8 cellular contexts compared by ENCODE assay signal in genomic region chr10:48604408-48605263, GRCh38. TPM values are rescaled to one million over a fixed set of nuclear protein-coding genes. Genes with fewer than 3 reads are reported as not detected.
DNase-seq lines count a peak whose midpoint lies in the region; ATAC-seq and TF ChIP-seq lines count a peak whose summit lies in the region.

TSS of gene ARHGAP22 (minus strand) at chr10:48605073. CDS start at chr10:48604796, 277 bp downstream.

- no peaks in the 10 kb centered on the region for H3K9me3 ChIP-seq in spleen

- DNase-seq in GM13977 (ENCODE audit: low spot score) (peak; percentile 64), cerebellum (ENCODE audit: low spot score) (peak; percentile 84), kidney epithelial cell (ENCODE audit: low read depth) (no peak), spleen (no peak), NCI-H510A treated with DMSO at 0.1 percent for 48 hours (lab: John Stamatoyannopoulos, UW) (no peak), GF-D8 (lab: John Stamatoyannopoulos, UW) (no peak)

- H3K4me3 Mint-ChIP-seq in IgD-negative memory B cell, result peak within 1 kb of the TSS; percentile 17 to 95 (median 84)

- TF ChIP-seq CTCF in GM13977 (IDR thresholded peaks at IDR 0.05; ENCODE audit: extremely low read depth, insufficient read depth, missing control alignments), result no peak
- no peak for TF ChIP-seq CTCF in kidney epithelial cell (IDR thresholded peaks at IDR 0.05; ENCODE audit: insufficient read depth, low read length, poor library complexity, severe bottlenecking)
- TF ChIP-seq CTCF in spleen (IDR thresholded peaks at IDR 0.05 in 8 of 11, conservative IDR thresholded peaks at IDR 0.05 in 3 of 11), result no peak

- no peak within 1 kb of the TSS for H3K27ac ChIP-seq in spleen

- H3K27me3 ChIP-seq in kidney epithelial cell (ENCODE audit: control insufficient read depth, insufficient read depth, low read length), result no peaks in the 10 kb centered on the region
- H3K27me3 ChIP-seq in spleen (replicated peaks in 1 of 7), result peaks cover 0 to 52% (median 17%) of the 10 kb centered on the region in 7 donors

- H3K4me1 Mint-ChIP-seq in IgD-negative memory B cell, result peaks cover 0 to 14% (median 9%) of the 10 kb centered on the region in 3 donors

- in situ Hi-C loops in GM13977 (cut with MboI; ENCODE audit: low pct_unique_long_range_greater_than_20kb, low sequenced_read_pairs, unreplicated experiment), result no loop called here

- no peak within 1 kb of the TSS for H3K27ac Mint-ChIP-seq in IgD-negative memory B cell

- peak within 1 kb of the TSS; percentile 62 for H3K4me3 ChIP-seq in kidney epithelial cell (ENCODE audit: low read depth, low read length)
- peak within 1 kb of the TSS; percentile 14 to 69 (median 38) for H3K4me3 ChIP-seq in spleen

- ATAC-seq in HG03280 (IDR thresholded peaks at IDR 0.05; ENCODE audit: unreplicated experiment), result no peak

- intact Hi-C loops in spleen (cut with DNase I; ENCODE audit: low total_unique reads), result no loop called here

- 9 to 15% (median 12%) methylated on average over 36 to 56 of the region's 56 CpGs for WGBS in spleen, 5 donors

- TF ChIP-seq POLR2A in spleen (IDR thresholded peaks at IDR 0.05), result no peak

- H3K9me3 Mint-ChIP-seq in IgD-negative memory B cell, result no peaks in the 10 kb centered on the region

- no peaks in the 10 kb centered on the region for H3K36me3 Mint-ChIP-seq in IgD-negative memory B cell

- H3K4me1 ChIP-seq in spleen, result peaks cover 8 to 47% (median 20%) of the 10 kb centered on the region in 6 donors

- no peaks in the 10 kb centered on the region for H3K36me3 ChIP-seq in kidney epithelial cell (ENCODE audit: control insufficient read depth, insufficient read depth, low read length)
- H3K36me3 ChIP-seq in spleen, result no peaks in the 10 kb centered on the region

- H3K27me3 Mint-ChIP-seq in IgD-negative memory B cell, result peaks cover 11% of the 10 kb centered on the region

RNA-seq across cellular contexts. Expression of gene ARHGAP22, which starts in this region (rescaled TPM):
- 0.64 TPM for polyA plus RNA-seq in IgD-negative memory B cell
- 7.7 TPM for total RNA-seq in cerebellum
- total RNA-seq in kidney epithelial cell, result 3.4 and 7.0 TPM in 2 replicates
- 1 to 10 TPM in 5 of 7 donors, under 1 TPM in 2; 0.56 to 7.5 (median 3.1) TPM for total RNA-seq in spleen
- polyA plus RNA-seq in spleen, result 1 to 10 TPM; 1.9 to 5.1 (median 3.4) TPM

Comparison
In these comparisons a context has a peak if more than half of its experiments do, and no peak if none do; other contexts are left out.
1. DNase-seq: peak in GM13977 (single experiment) and cerebellum (single experiment); none in kidney epithelial cell (single experiment), spleen (single experiment), NCI-H510A treated with DMSO at 0.1 percent for 48 hours (single experiment) and GF-D8 (single experiment).